Comparison of ENCODE assay signal across 8 cellular contexts in genomic region chr19:9836021-9836420, GRCh38. TPM values are rescaled to one million over a fixed set of nuclear protein-coding genes. Genes with fewer than 3 reads are reported as not detected.
DNase-seq lines count a peak whose midpoint lies in the region; ATAC-seq and TF ChIP-seq lines count a peak whose summit lies in the region.

No MANE protein-coding gene starts in this region.

- TF ChIP-seq CTCF in epithelial cell of proximal tubule (conservative IDR thresholded peaks at IDR 0.05; ENCODE audit: low read depth, low read length): no peak
- no peak for TF ChIP-seq CTCF in ovary (IDR thresholded peaks at IDR 0.05)

- H3K27ac ChIP-seq in ovary: no peak overlapping the region

- ATAC-seq in HG03460 (IDR thresholded peaks at IDR 0.05; ENCODE audit: unreplicated experiment) (no peak), HG03521 (IDR thresholded peaks at IDR 0.05; ENCODE audit: unreplicated experiment) (no peak)

- 2 to 4% (median 2%) methylated on average over 5 of the region's 5 CpGs for WGBS in ovary, 3 donors

- no peaks in the 10 kb centered on the region for H3K27me3 ChIP-seq in ovary

- H3K4me3 ChIP-seq in epithelial cell of proximal tubule (ENCODE audit: low read depth, low read length) (peak overlapping the region; percentile 96), ovary (peak overlapping the region; percentile 87)

- no peak for TF ChIP-seq EP300 in ovary (IDR thresholded peaks at IDR 0.05)

- no peaks in the 10 kb centered on the region for H3K36me3 ChIP-seq in ovary

- intact Hi-C loops in ovary (cut with DNase I): no loop called here

- H3K9me3 ChIP-seq in ovary: no peaks in the 10 kb centered on the region

- H3K4me1 ChIP-seq in ovary (ENCODE audit: insufficient read depth): peaks cover 1% of the 10 kb centered on the region

- peak; percentile 17 for DNase-seq in SIG-M5 treated with dmso at 0.1 percent for 504 hours (lab: John Stamatoyannopoulos, UW; ENCODE audit: unreplicated experiment)
- DNase-seq in SIG-M5 (lab: John Stamatoyannopoulos, UW): no peak
- peak; percentile 76 for DNase-seq in RKO (ENCODE audit: low spot score)
- DNase-seq in epithelial cell of proximal tubule (ENCODE audit: low read depth): no peak
- no peak for DNase-seq in ovary
- DNase-seq in NCI-H1092 treated with DMSO at 0.1 percent for 48 hours (lab: John Stamatoyannopoulos, UW): no peak

- no peak for TF ChIP-seq POLR2A in ovary (IDR thresholded peaks at IDR 0.05)

RNA-seq across cellular contexts. Expression of gene PIN1, which starts 0.9 kb away (rescaled TPM):
- 114 and 195 TPM in 2 replicates for total RNA-seq in epithelial cell of proximal tubule
- total RNA-seq in ovary: 10 to 100 TPM; 49.2 to 70.9 (median 61.0) TPM
- polyA plus RNA-seq in ovary: 10 to 100 TPM in 1 of 2 donors, 1 to 10 TPM in 1; 6.3 to 94.2 TPM

RNA-seq across cellular contexts. Expression of gene UBL5, which starts 8.3 kb away (rescaled TPM):
- total RNA-seq in epithelial cell of proximal tubule: 534 and 748 TPM in 2 replicates
- total RNA-seq in ovary: 100 to 1,000 TPM; 217 to 412 (median 255) TPM
- 100 to 1,000 TPM; 315 to 492 TPM for polyA plus RNA-seq in ovary

RNA-seq across cellular contexts. Expression of gene FBXL12, which starts 17.1 kb away (rescaled TPM):
- 23.9 and 26.7 TPM in 2 replicates for total RNA-seq in epithelial cell of proximal tubule
- total RNA-seq in ovary: 10 to 100 TPM; 22.3 to 34.4 (median 27.7) TPM
- 10 to 100 TPM; 18.3 to 24.0 TPM for polyA plus RNA-seq in ovary

Comparison
In these comparisons a context has a peak if more than half of its experiments do, and no peak if none do; other contexts are left out.
1. DNase-seq: peak in SIG-M5 treated with dmso at 0.1 percent for 504 hours (single experiment) and RKO (single experiment); none in SIG-M5 (single experiment), epithelial cell of proximal tubule (single experiment), ovary (0 of 5) and NCI-H1092 treated with DMSO at 0.1 percent for 48 hours (single experiment).